In the genomic region with DNA sequence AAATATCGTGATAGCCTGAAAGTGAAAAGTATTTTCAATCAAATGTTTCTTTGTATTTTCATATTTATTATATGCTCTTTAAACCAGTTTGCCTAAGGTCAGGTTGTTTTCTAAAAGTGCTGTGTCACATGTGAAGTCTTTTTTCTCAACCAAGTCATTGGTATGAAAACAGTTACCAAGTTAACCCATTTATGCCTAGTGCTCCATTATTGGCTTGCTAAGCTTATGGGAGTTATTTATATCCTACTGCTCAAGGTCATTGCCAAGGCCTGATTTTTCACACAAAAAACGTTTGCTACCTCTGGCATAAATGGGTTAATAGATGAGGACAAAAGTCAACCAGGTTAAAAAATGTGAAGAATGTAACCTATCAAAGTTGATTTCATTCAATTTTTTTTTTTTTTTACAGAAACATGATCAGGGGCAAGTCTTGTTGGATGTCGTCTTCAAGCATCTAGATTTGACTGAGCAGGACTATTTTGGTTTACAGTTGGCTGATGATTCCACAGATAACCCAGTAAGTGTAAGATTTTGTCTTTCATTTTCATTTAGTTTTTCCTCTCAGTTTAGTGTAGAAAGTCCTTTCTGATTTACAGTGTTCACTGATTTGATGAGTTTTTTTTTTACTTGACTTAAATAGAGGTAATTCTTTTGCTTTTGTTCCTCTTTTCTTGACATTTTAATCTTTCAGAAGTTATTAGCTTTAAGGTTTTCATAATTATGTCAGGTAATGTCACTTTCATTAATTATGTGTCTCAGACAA, we compare ENCODE assay signal across 10 cellular contexts.
DNase-seq lines count a peak whose midpoint lies in the region; ATAC-seq and TF ChIP-seq lines count a peak whose summit lies in the region.
"Had no signal": no experiment of that assay in that cellular context is flagged by ENCODE, and none has a peak within 500 bp of the region (broad histone marks: within the 10 kb centered on the region; RNA-seq: fewer than 3 reads in every experiment).

No MANE protein-coding gene starts in this region.

- H3K27me3 Mint-ChIP-seq in activated T-cell treated with anti-CD3 and anti-CD28 coated beads, Interleukin-2, amount 50 U/mL, for 24 hours = no peaks in the 10 kb centered on the region

- H3K9me3 ChIP-seq in HEK293 (ENCODE audit: control insufficient read depth, insufficient read depth, low read depth, low read length) = no peaks in the 10 kb centered on the region
- H3K9me3 ChIP-seq in MM.1S (replicated peaks; ENCODE audit: insufficient read depth, low read length) = no peaks in the 10 kb centered on the region

- TF ChIP-seq CTCF in HEK293 (tag by site-specific recombination; IDR thresholded peaks at IDR 0.05) (no peak), MM.1S (IDR thresholded peaks at IDR 0.05; ENCODE audit: low read length) (no peak)

- no peak overlapping the region for H2AFZ ChIP-seq in MM.1S (ENCODE audit: low read length)

- H3K36me3 Mint-ChIP-seq in activated T-cell treated with anti-CD3 and anti-CD28 coated beads, Interleukin-2, amount 50 U/mL, for 24 hours (ENCODE audit: low read depth) = peaks cover 27% of the 10 kb centered on the region

- H3K4me1 ChIP-seq in HEK293 (ENCODE audit: control insufficient read depth, insufficient read depth, low read length) = no peaks in the 10 kb centered on the region
- peaks cover 3% of the 10 kb centered on the region; the same call in 1 of the 2 replicates for H3K4me1 ChIP-seq in MM.1S (ENCODE audit: low read length)

- no peak overlapping the region for H3K4me2 ChIP-seq in MM.1S (ENCODE audit: low read depth, low read length)

- no peaks in the 10 kb centered on the region for H3K27me3 ChIP-seq in MM.1S (replicated peaks; ENCODE audit: insufficient read depth, low read length)

- no peaks in the 10 kb centered on the region for H3F3A ChIP-seq in MM.1S (ENCODE audit: insufficient read depth, low read length)

- ATAC-seq in HG03558 (IDR thresholded peaks at IDR 0.05; ENCODE audit: extremely low read depth, unreplicated experiment) = peak; percentile 69
- peak; percentile 76 for ATAC-seq in stimulated activated naive CD8-positive, alpha-beta T cell treated with anti-CD3 and anti-CD28 coated beads, Interleukin-15, Interleukin-2, amounts not matched to agents 100 U/mL and 50 U/mL, for 24 hours

- H3K27ac ChIP-seq in HEK293 (ENCODE audit: extremely low read depth, low read depth, low read length) (no peak overlapping the region), MM.1S (ENCODE audit: low read length) (no peak overlapping the region)
- H3K27ac ChIP-seq: SK-N-MC had no signal

- no peaks in the 10 kb centered on the region for H3K9me3 Mint-ChIP-seq in activated T-cell treated with anti-CD3 and anti-CD28 coated beads, Interleukin-2, amount 50 U/mL, for 24 hours

- H4K20me1 ChIP-seq in MM.1S (ENCODE audit: insufficient read depth, low read length) = no peaks in the 10 kb centered on the region

- no peaks in the 10 kb centered on the region for H3K36me3 ChIP-seq in HEK293 (ENCODE audit: control insufficient read depth in 2 of 2, insufficient read depth in 1 of 2, low read length in 2 of 2)
- no peaks in the 10 kb centered on the region for H3K36me3 ChIP-seq in MM.1S (replicated peaks; ENCODE audit: insufficient read depth, low read length)

- H3K79me2 ChIP-seq in MM.1S (ENCODE audit: low read length) = peaks cover 28% of the 10 kb centered on the region

- H3K9me2 ChIP-seq in MM.1S (replicated peaks; ENCODE audit: insufficient read depth, low read length) = no peaks in the 10 kb centered on the region

- CTCF ChIA-PET in HEK293 (lab: Yijun Ruan, JAX) = no interaction called here

- H3K4me1 Mint-ChIP-seq in activated T-cell treated with anti-CD3 and anti-CD28 coated beads, Interleukin-2, amount 50 U/mL, for 24 hours (ENCODE audit: low read depth) = peaks cover 81% of the 10 kb centered on the region

- peak overlapping the region; percentile 21 for H3K4me3 Mint-ChIP-seq in activated T-cell treated with anti-CD3 and anti-CD28 coated beads, Interleukin-2, amount 50 U/mL, for 24 hours

- H3K9ac ChIP-seq in MM.1S (ENCODE audit: low read length) = no peak overlapping the region

- DNase-seq in activated T-cell treated with anti-CD3 and anti-CD28 coated beads, Interleukin-2, amount 50 U/mL, for 24 hours = no peak
- DNase-seq in activated T-cell treated with anti-CD3 and anti-CD28 coated beads, Interleukin-2, amount 50 U/mL, for 1 hour = no peak
- DNase-seq in stimulated activated naive CD8-positive, alpha-beta T cell treated with anti-CD3 and anti-CD28 coated beads, Interleukin-15, Interleukin-2, amounts not matched to agents 100 U/mL and 50 U/mL, for 24 hours = no peak
- DNase-seq in MM.1S = no peak
- no peak for DNase-seq in medulla oblongata (ENCODE audit: extremely low spot score)
- no peak for DNase-seq in DMS53 treated with DMSO at 0.1 percent for 48 hours (lab: John Stamatoyannopoulos, UW; ENCODE audit: unreplicated experiment)
- DNase-seq: activated gamma-delta T cell treated with Interleukin-2 at 50 U/mL for 16 hours had no signal

- H3K4me3 ChIP-seq in HEK293 (ENCODE audit: low read depth, low read length) (no peak overlapping the region), MM.1S (ENCODE audit: low read length) (no peak overlapping the region)
- H3K4me3 ChIP-seq: SK-N-MC had no signal

- H3K27ac Mint-ChIP-seq in activated T-cell treated with anti-CD3 and anti-CD28 coated beads, Interleukin-2, amount 50 U/mL, for 24 hours = peak overlapping the region; percentile 55

- POLR2A ChIA-PET in HEK293 (lab: Yijun Ruan, JAX) = no interaction called here

TF ChIP-seq in HEK293, 187 proteins besides CTCF, POLR2A, EP300 and RAD21:
- TF ChIP-seq PRDM1 (tag by site-specific recombination; IDR thresholded peaks at IDR 0.05) (peak; percentile 40), ZNF366 (tag by site-specific recombination; conservative IDR thresholded peaks at IDR 0.05) (no peak)
- TF ChIP-seq, protein P1, sequence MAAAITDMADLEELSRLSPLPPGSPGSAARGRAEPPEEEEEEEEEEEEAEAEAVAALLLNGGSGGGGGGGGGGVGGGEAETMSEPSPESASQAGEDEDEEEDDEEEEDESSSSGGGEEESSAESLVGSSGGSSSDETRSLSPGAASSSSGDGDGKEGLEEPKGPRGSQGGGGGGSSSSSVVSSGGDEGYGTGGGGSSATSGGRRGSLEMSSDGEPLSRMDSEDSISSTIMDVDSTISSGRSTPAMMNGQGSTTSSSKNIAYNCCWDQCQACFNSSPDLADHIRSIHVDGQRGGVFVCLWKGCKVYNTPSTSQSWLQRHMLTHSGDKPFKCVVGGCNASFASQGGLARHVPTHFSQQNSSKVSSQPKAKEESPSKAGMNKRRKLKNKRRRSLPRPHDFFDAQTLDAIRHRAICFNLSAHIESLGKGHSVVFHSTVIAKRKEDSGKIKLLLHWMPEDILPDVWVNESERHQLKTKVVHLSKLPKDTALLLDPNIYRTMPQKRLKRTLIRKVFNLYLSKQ (tag by site-specific recombination; IDR thresholded peaks at IDR 0.05; ENCODE audit: borderline replicate concordance) = no peak
